In the genomic region with DNA sequence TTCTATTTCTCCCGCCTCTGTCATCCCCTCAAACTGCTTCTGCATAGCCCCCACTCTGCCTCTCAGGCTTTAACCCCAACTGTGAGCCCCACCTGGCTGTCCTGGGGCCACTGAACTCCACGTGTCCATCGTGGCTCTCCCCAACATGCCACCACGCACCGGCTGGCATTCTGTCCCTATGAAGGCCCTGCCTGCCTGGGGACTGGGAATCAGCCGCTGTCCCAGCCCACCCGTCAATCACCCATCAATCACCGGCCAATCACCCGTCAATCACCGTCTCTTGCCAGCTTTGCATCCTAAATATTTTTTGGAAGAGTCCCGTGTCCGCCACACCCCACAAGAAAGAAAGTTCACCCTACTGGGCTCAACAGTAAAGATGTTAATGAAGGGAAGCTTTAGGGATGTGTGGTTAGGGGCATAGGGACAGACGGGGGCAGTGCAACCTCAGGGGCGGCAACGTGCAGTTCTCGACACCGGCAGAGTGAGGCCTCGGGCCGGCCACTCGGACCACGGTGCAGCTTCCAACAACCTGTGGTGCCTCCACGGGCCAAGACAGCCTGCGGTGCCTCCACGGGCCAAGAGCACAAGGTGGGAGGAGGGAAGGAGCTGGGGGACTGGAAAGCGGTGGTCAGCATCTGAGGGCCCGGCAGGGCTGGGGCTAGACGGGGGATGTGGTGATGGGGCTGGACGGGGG, we compare ENCODE assay signal across 1 cellular context.
TF ChIP-seq lines count a peak whose summit lies in the region.

No MANE protein-coding gene starts in this region.

TF ChIP-seq in Ishikawa, 13 proteins besides CTCF, POLR2A, EP300 and RAD21 (continued from another document):
- TF ChIP-seq CREB1 (IDR thresholded peaks at IDR 0.05; ENCODE audit: low read depth) (no peak), YY1 (IDR thresholded peaks at IDR 0.05; ENCODE audit: low read depth) (no peak), TCF12 (IDR thresholded peaks at IDR 0.05; ENCODE audit: low read depth) (no peak), NFIC (IDR thresholded peaks at IDR 0.05) (no peak), EGR1 (IDR thresholded peaks at IDR 0.05) (no peak), CEBPB (IDR thresholded peaks at IDR 0.05) (no peak)
- TF ChIP-seq, protein P1, sequence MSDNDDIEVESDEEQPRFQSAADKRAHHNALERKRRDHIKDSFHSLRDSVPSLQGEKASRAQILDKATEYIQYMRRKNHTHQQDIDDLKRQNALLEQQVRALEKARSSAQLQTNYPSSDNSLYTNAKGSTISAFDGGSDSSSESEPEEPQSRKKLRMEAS (IDR thresholded peaks at IDR 0.05) = no peak
TF ChIP-seq in Ishikawa: peak in this region for 0.
